Comparison of ENCODE assay signal across 18 cellular contexts in the genomic region with DNA sequence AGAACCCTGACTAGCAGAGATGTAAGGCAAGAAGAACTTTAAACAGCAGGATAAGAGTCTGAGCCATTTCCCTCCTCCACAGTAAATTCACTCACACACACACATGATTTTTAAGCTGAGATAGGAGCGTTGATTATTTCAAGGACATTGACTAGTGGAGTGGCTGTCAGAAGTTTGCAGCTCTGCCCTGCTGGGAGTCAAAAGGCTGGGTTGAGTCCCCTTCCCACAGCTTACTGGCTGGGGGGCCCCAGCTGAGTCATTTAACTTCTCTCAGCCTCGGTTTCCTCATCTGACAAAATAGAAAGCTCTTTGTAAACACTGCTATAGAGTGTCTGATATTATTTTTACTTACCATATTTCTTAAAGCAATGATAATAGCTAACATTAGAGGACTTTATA. TPM values are rescaled to one million over a fixed set of nuclear protein-coding genes. Genes with fewer than 3 reads are reported as not detected.
DNase-seq lines count a peak whose midpoint lies in the region; ATAC-seq and TF ChIP-seq lines count a peak whose summit lies in the region.
"Had no signal": no experiment of that assay in that cellular context is flagged by ENCODE, and none has a peak within 500 bp of the region (broad histone marks: within the 10 kb centered on the region; RNA-seq: fewer than 3 reads in every experiment).

No MANE protein-coding gene starts in this region.

- H3K36me3 Mint-ChIP-seq in stimulated activated naive CD8-positive, alpha-beta T cell treated with anti-CD3 and anti-CD28 coated beads, Interleukin-15, Interleukin-2, amounts not matched to agents 100 ng/mL and 50 ng/mL, for 24 hours (ENCODE audit: low read depth): peaks cover 12% of the 10 kb centered on the region
- H3K36me3 Mint-ChIP-seq in activated CD8-positive, alpha-beta T cell treated with anti-CD3 and anti-CD28 coated beads for 36 hours (ENCODE audit: low read depth): peaks cover 21% of the 10 kb centered on the region
- H3K36me3 Mint-ChIP-seq in glutamatergic neuron (ENCODE audit: unreplicated experiment): no peaks in the 10 kb centered on the region

- no peak for TF ChIP-seq CTCF in activated CD8-positive, alpha-beta T cell treated with anti-CD3 and anti-CD28 coated beads for 36 hours (IDR thresholded peaks at IDR 0.05)
- no peak for TF ChIP-seq CTCF in glutamatergic neuron (IDR thresholded peaks at IDR 0.05; ENCODE audit: partially characterized antibody, unreplicated experiment)

- no peak for ATAC-seq in stimulated activated naive CD8-positive, alpha-beta T cell treated with anti-CD3 and anti-CD28 coated beads, Interleukin-15, Interleukin-2, amounts not matched to agents 100 U/mL and 50 U/mL, for 24 hours
- no peak for ATAC-seq in activated CD8-positive, alpha-beta T cell treated with anti-CD3 and anti-CD28 coated beads for 36 hours
- ATAC-seq: left lobe of liver, SK-N-SH treated with all-trans-retinoic acid at 6 μM for 48 hours had no signal

- intact Hi-C loops in activated CD8-positive, alpha-beta T cell treated with anti-CD3 and anti-CD28 coated beads for 36 hours (cut with micrococcal nuclease): no loop called here

- H3K27ac Mint-ChIP-seq in stimulated activated naive CD8-positive, alpha-beta T cell treated with anti-CD3 and anti-CD28 coated beads, Interleukin-15, Interleukin-2, amounts not matched to agents 100 ng/mL and 50 ng/mL, for 24 hours: peak overlapping the region; percentile 87
- peak overlapping the region; percentile 91 for H3K27ac Mint-ChIP-seq in activated CD8-positive, alpha-beta T cell treated with anti-CD3 and anti-CD28 coated beads for 36 hours
- peak overlapping the region; percentile 11 for H3K27ac Mint-ChIP-seq in glutamatergic neuron (ENCODE audit: unreplicated experiment)
- H3K27ac Mint-ChIP-seq: endodermal cell had no signal

- peaks cover 97% of the 10 kb centered on the region for H3K4me1 Mint-ChIP-seq in stimulated activated naive CD8-positive, alpha-beta T cell treated with anti-CD3 and anti-CD28 coated beads, Interleukin-15, Interleukin-2, amounts not matched to agents 100 ng/mL and 50 ng/mL, for 24 hours (ENCODE audit: low read depth)
- H3K4me1 Mint-ChIP-seq in activated CD8-positive, alpha-beta T cell treated with anti-CD3 and anti-CD28 coated beads for 36 hours (ENCODE audit: low read depth): peaks cover 94% of the 10 kb centered on the region
- peaks cover 27% of the 10 kb centered on the region for H3K4me1 Mint-ChIP-seq in glutamatergic neuron (ENCODE audit: low read depth, unreplicated experiment)
- H3K4me1 Mint-ChIP-seq: endodermal cell had no signal

- peak overlapping the region; percentile 46 for H3K4me3 Mint-ChIP-seq in stimulated activated naive CD8-positive, alpha-beta T cell treated with anti-CD3 and anti-CD28 coated beads, Interleukin-15, Interleukin-2, amounts not matched to agents 100 ng/mL and 50 ng/mL, for 24 hours
- no peak overlapping the region for H3K4me3 Mint-ChIP-seq in activated CD8-positive, alpha-beta T cell treated with anti-CD3 and anti-CD28 coated beads for 36 hours
- no peak overlapping the region for H3K4me3 Mint-ChIP-seq in glutamatergic neuron (ENCODE audit: unreplicated experiment)
- H3K4me3 Mint-ChIP-seq: endodermal cell had no signal

- no peaks in the 10 kb centered on the region for H3K9me3 Mint-ChIP-seq in stimulated activated naive CD8-positive, alpha-beta T cell treated with anti-CD3 and anti-CD28 coated beads, Interleukin-15, Interleukin-2, amounts not matched to agents 100 ng/mL and 50 ng/mL, for 24 hours
- H3K9me3 Mint-ChIP-seq in activated CD8-positive, alpha-beta T cell treated with anti-CD3 and anti-CD28 coated beads for 36 hours: no peaks in the 10 kb centered on the region
- no peaks in the 10 kb centered on the region for H3K9me3 Mint-ChIP-seq in glutamatergic neuron (ENCODE audit: unreplicated experiment)
- H3K9me3 Mint-ChIP-seq: endodermal cell had no signal

- no peak for DNase-seq in stimulated activated naive CD8-positive, alpha-beta T cell treated with anti-CD3 and anti-CD28 coated beads, Interleukin-15, Interleukin-2, amounts not matched to agents 100 U/mL and 50 U/mL, for 24 hours
- no peak for DNase-seq in activated CD8-positive, alpha-beta T cell treated with anti-CD3 and anti-CD28 coated beads for 36 hours
- DNase-seq in glutamatergic neuron (no peak), SHP77 treated with DMSO at 0.1 percent for 48 hours (lab: John Stamatoyannopoulos, UW) (no peak), NCI-H1930 (lab: John Stamatoyannopoulos, UW) (no peak)
- no peak for DNase-seq in effector CD4-positive, alpha-beta T cell
- DNase-seq: activated CD4-positive, alpha-beta T cell treated with anti-CD3 and anti-CD28 coated beads, Interleukin-2, amount 50 U/mL, for 48 hours; activated effector memory CD4-positive, alpha-beta T cell treated with anti-CD3 and anti-CD28 coated beads, Interleukin-2, amount 50 U/mL, for 16 hours; Calu3; EL; endodermal cell; NCI-H2029; NCI-H446; NK-92 treated with Interleukin-12 subunit alpha and Interleukin-12 subunit beta, amount 100 ng/mL, for 24 hours; occipital lobe had no signal

- POLR2A ChIA-PET in activated CD8-positive, alpha-beta T cell treated with anti-CD3 and anti-CD28 coated beads for 36 hours (lab: Charles Lee): interaction anchor here (0.9 to 5.5 kb wide), 11 partner anchors 8 to 235 kb away, joined by 3 to 47 read pairs (median 5); no protein-coding TSS in a partner anchor

- CTCF ChIA-PET in activated CD8-positive, alpha-beta T cell treated with anti-CD3 and anti-CD28 coated beads for 36 hours (lab: Charles Lee): interaction anchor here (0.5 to 7.4 kb wide), 12 partner anchors 10 to 236 kb away, joined by 3 to 51 read pairs (median 4); a partner anchor contains a TSS

- no peaks in the 10 kb centered on the region for H3K27me3 Mint-ChIP-seq in stimulated activated naive CD8-positive, alpha-beta T cell treated with anti-CD3 and anti-CD28 coated beads, Interleukin-15, Interleukin-2, amounts not matched to agents 100 ng/mL and 50 ng/mL, for 24 hours
- H3K27me3 Mint-ChIP-seq in activated CD8-positive, alpha-beta T cell treated with anti-CD3 and anti-CD28 coated beads for 36 hours: no peaks in the 10 kb centered on the region
- H3K27me3 Mint-ChIP-seq in glutamatergic neuron (ENCODE audit: unreplicated experiment): peaks cover 3% of the 10 kb centered on the region

RNA-seq across cellular contexts. Expression of a gene that starts 28.3 kb away (rescaled TPM):
- 10 to 100 TPM; 11.4 to 11.6 TPM for total RNA-seq in activated CD8-positive, alpha-beta T cell treated with anti-CD3 and anti-CD28 coated beads for 36 hours
- 12.9 TPM for total RNA-seq in glutamatergic neuron (ENCODE audit: unreplicated experiment)

Comparison
In these comparisons a context has a peak if more than half of its experiments do, and no peak if none do; other contexts are left out.
1. H3K27ac Mint-ChIP-seq: peak in every context shown above with its lines; median percentile 91 in activated CD8-positive, alpha-beta T cell treated with anti-CD3 and anti-CD28 coated beads for 36 hours; 87 in stimulated activated naive CD8-positive, alpha-beta T cell treated with anti-CD3 and anti-CD28 coated beads, Interleukin-15, Interleukin-2, amounts not matched to agents 100 ng/mL and 50 ng/mL, for 24 hours; 11 in glutamatergic neuron.